Comparison of ENCODE assay signal across 1 cellular context in genomic region chr2:142561656-142562055, GRCh38.
TF ChIP-seq lines count a peak whose summit lies in the region.

No MANE protein-coding gene starts in this region.

TF ChIP-seq in HepG2, 621 proteins besides CTCF, POLR2A, EP300 and RAD21 (continued from another document):
- no peak for TF ChIP-seq ZBTB43 (CRISPR knock-in tag; conservative IDR thresholded peaks at IDR 0.05)
- TF ChIP-seq FIP1L1 (IDR thresholded peaks at IDR 0.05; ENCODE audit: borderline replicate concordance, insufficient read depth, low read depth, low read length) = no peak
